Comparison of ENCODE assay signal across 1 cellular context in the genomic region with DNA sequence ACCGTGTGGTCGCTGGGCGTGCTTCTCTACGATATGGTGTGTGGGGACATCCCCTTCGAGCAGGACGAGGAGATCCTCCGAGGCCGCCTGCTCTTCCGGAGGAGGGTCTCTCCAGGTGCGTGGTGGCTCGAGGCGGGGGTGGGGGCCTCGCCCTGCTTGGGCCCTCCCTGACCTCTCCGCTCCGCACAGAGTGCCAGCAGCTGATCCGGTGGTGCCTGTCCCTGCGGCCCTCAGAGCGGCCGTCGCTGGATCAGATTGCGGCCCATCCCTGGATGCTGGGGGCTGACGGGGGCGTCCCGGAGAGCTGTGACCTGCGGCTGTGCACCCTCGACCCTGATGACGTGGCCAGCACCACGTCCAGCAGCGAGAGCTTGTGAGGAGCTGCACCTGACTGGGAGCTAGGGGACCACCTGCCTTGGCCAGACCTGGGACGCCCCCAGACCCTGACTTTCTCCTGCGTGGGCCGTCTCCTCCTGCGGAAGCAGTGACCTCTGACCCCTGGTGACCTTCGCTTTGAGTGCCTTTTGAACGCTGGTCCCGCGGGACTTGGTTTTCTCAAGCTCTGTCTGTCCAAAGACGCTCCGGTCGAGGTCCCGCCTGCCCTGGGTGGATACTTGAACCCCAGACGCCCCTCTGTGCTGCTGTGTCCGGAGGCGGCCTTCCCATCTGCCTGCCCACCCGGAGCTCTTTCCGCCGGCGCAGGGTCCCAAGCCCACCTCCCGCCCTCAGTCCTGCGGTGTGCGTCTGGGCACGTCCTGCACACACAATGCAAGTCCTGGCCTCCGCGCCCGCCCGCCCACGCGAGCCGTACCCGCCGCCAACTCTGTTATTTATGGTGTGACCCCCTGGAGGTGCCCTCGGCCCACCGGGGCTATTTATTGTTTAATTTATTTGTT.
A peak's percentile ranks its signal among the peaks of the same experiment; 100 is the strongest.
TF ChIP-seq lines count a peak whose summit lies in the region.

No MANE protein-coding gene starts in this region.

TF ChIP-seq in HEK293, 187 proteins besides CTCF, POLR2A, EP300 and RAD21 (continued from another document and continues in another):
- TF ChIP-seq ZNF707 (tag by site-specific recombination; IDR thresholded peaks at IDR 0.05) (no peak), ZNF585B (tag by site-specific recombination; IDR thresholded peaks at IDR 0.05) (no peak; the same call in 1 of the 2 replicates), ZNF157 (tag by site-specific recombination; IDR thresholded peaks at IDR 0.05) (no peak), ZNF335 (tag by site-specific recombination; conservative IDR thresholded peaks at IDR 0.05) (no peak), KLF16 (tag by site-specific recombination; IDR thresholded peaks at IDR 0.05) (peak; percentile 8; the same call in 1 of the 2 replicates), OVOL3 (tag by site-specific recombination; IDR thresholded peaks at IDR 0.05) (no peak), ZNF510 (tag by site-specific recombination; IDR thresholded peaks at IDR 0.05; ENCODE audit: insufficient replicate concordance) (no peak), ZBTB8A (tag by site-specific recombination; IDR thresholded peaks at IDR 0.05) (peak; percentile 52), ZNF394 (tag by site-specific recombination; IDR thresholded peaks at IDR 0.05; ENCODE audit: borderline replicate concordance) (peak; percentile 66; the same call in 1 of the 2 replicates), ZIC2 (tag by site-specific recombination; IDR thresholded peaks at IDR 0.05) (peak; percentile 75), ZNF830 (tag by site-specific recombination; IDR thresholded peaks at IDR 0.05; ENCODE audit: low read depth) (no peak), ZBTB7A (tag by site-specific recombination; IDR thresholded peaks at IDR 0.05; ENCODE audit: low read depth) (no peak; the same call in 1 of the 2 replicates), ZNF621 (tag by site-specific recombination; IDR thresholded peaks at IDR 0.05) (0 out of 2 replicates have a peak, but pooled peaks have one; percentile 13), ZNF140 (tag by site-specific recombination; IDR thresholded peaks at IDR 0.05) (no peak), ZNF350 (tag by site-specific recombination; IDR thresholded peaks at IDR 0.05) (no peak), ZNF514 (tag by site-specific recombination; IDR thresholded peaks at IDR 0.05) (no peak), KLF10 (tag by site-specific recombination; IDR thresholded peaks at IDR 0.05) (no peak), GLIS1 (tag by site-specific recombination; IDR thresholded peaks at IDR 0.05) (peak; percentile 89), ZNF423 (tag by site-specific recombination; IDR thresholded peaks at IDR 0.05) (no peak), SCRT2 (tag by site-specific recombination; IDR thresholded peaks at IDR 0.05) (no peak), ZNF548 (tag by site-specific recombination; IDR thresholded peaks at IDR 0.05) (no peak), ZNF791 (tag by site-specific recombination; IDR thresholded peaks at IDR 0.05) (no peak), ZNF624 (tag by site-specific recombination; IDR thresholded peaks at IDR 0.05) (no peak), ZFP37 (tag by site-specific recombination; IDR thresholded peaks at IDR 0.05) (0 out of 2 replicates have a peak, but pooled peaks have one; percentile 22), ZNF48 (tag by site-specific recombination; IDR thresholded peaks at IDR 0.05) (no peak), ZNF785 (tag by site-specific recombination; IDR thresholded peaks at IDR 0.05) (no peak), ZNF623 (tag by site-specific recombination; IDR thresholded peaks at IDR 0.05) (no peak), ZNF16 (tag by site-specific recombination; IDR thresholded peaks at IDR 0.05; ENCODE audit: low read depth) (no peak), ZNF132 (tag by site-specific recombination; IDR thresholded peaks at IDR 0.05; ENCODE audit: borderline replicate concordance) (no peak), ZNF341 (tag by site-specific recombination; IDR thresholded peaks at IDR 0.05; ENCODE audit: low read depth) (no peak; the same call in 1 of the 2 replicates), SP2 (tag by site-specific recombination; IDR thresholded peaks at IDR 0.05) (peak; percentile 77), ZNF544 (tag by site-specific recombination; IDR thresholded peaks at IDR 0.05) (no peak), ZNF155 (tag by site-specific recombination; IDR thresholded peaks at IDR 0.05) (no peak), ZNF530 (tag by site-specific recombination; IDR thresholded peaks at IDR 0.05; ENCODE audit: low read depth) (no peak), YY1 (tag by site-specific recombination; IDR thresholded peaks at IDR 0.05) (no peak), GFI1B (tag by site-specific recombination; IDR thresholded peaks at IDR 0.05) (no peak)
- TF ChIP-seq, protein P1, sequence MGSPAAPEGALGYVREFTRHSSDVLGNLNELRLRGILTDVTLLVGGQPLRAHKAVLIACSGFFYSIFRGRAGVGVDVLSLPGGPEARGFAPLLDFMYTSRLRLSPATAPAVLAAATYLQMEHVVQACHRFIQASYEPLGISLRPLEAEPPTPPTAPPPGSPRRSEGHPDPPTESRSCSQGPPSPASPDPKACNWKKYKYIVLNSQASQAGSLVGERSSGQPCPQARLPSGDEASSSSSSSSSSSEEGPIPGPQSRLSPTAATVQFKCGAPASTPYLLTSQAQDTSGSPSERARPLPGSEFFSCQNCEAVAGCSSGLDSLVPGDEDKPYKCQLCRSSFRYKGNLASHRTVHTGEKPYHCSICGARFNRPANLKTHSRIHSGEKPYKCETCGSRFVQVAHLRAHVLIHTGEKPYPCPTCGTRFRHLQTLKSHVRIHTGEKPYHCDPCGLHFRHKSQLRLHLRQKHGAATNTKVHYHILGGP (tag by site-specific recombination; IDR thresholded peaks at IDR 0.05): no peak
- TF ChIP-seq, protein P2, sequence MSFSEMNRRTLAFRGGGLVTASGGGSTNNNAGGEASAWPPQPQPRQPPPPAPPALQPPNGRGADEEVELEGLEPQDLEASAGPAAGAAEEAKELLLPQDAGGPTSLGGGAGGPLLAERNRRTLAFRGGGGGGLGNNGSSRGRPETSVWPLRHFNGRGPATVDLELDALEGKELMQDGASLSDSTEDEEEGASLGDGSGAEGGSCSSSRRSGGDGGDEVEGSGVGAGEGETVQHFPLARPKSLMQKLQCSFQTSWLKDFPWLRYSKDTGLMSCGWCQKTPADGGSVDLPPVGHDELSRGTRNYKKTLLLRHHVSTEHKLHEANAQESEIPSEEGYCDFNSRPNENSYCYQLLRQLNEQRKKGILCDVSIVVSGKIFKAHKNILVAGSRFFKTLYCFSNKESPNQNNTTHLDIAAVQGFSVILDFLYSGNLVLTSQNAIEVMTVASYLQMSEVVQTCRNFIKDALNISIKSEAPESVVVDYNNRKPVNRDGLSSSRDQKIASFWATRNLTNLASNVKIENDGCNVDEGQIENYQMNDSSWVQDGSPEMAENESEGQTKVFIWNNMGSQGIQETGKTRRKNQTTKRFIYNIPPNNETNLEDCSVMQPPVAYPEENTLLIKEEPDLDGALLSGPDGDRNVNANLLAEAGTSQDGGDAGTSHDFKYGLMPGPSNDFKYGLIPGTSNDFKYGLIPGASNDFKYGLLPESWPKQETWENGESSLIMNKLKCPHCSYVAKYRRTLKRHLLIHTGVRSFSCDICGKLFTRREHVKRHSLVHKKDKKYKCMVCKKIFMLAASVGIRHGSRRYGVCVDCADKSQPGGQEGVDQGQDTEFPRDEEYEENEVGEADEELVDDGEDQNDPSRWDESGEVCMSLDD (tag by site-specific recombination; IDR thresholded peaks at IDR 0.05): no peak
- TF ChIP-seq, protein P3, sequence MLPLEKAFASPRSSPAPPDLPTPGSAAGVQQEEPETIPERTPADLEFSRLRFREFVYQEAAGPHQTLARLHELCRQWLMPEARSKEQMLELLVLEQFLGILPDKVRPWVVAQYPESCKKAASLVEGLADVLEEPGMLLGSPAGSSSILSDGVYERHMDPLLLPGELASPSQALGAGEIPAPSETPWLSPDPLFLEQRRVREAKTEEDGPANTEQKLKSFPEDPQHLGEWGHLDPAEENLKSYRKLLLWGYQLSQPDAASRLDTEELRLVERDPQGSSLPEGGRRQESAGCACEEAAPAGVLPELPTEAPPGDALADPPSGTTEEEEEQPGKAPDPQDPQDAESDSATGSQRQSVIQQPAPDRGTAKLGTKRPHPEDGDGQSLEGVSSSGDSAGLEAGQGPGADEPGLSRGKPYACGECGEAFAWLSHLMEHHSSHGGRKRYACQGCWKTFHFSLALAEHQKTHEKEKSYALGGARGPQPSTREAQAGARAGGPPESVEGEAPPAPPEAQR (tag by site-specific recombination; IDR thresholded peaks at IDR 0.05): no peak
- TF ChIP-seq, protein P4, sequence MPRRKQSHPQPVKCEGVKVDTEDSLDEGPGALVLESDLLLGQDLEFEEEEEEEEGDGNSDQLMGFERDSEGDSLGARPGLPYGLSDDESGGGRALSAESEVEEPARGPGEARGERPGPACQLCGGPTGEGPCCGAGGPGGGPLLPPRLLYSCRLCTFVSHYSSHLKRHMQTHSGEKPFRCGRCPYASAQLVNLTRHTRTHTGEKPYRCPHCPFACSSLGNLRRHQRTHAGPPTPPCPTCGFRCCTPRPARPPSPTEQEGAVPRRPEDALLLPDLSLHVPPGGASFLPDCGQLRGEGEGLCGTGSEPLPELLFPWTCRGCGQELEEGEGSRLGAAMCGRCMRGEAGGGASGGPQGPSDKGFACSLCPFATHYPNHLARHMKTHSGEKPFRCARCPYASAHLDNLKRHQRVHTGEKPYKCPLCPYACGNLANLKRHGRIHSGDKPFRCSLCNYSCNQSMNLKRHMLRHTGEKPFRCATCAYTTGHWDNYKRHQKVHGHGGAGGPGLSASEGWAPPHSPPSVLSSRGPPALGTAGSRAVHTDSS (tag by site-specific recombination; IDR thresholded peaks at IDR 0.05): no peak
- TF ChIP-seq, protein P5, sequence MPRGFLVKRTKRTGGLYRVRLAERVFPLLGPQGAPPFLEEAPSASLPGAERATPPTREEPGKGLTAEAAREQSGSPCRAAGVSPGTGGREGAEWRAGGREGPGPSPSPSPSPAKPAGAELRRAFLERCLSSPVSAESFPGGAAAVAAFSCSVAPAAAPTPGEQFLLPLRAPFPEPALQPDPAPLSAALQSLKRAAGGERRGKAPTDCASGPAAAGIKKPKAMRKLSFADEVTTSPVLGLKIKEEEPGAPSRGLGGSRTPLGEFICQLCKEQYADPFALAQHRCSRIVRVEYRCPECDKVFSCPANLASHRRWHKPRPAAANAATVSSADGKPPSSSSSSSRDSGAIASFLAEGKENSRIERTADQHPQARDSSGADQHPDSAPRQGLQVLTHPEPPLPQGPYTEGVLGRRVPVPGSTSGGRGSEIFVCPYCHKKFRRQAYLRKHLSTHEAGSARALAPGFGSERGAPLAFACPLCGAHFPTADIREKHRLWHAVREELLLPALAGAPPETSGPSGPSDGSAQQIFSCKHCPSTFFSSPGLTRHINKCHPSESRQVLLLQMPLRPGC (tag by site-specific recombination; IDR thresholded peaks at IDR 0.05): no peak
- TF ChIP-seq, protein P6, sequence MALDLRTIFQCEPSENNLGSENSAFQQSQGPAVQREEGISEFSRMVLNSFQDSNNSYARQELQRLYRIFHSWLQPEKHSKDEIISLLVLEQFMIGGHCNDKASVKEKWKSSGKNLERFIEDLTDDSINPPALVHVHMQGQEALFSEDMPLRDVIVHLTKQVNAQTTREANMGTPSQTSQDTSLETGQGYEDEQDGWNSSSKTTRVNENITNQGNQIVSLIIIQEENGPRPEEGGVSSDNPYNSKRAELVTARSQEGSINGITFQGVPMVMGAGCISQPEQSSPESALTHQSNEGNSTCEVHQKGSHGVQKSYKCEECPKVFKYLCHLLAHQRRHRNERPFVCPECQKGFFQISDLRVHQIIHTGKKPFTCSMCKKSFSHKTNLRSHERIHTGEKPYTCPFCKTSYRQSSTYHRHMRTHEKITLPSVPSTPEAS (tag by site-specific recombination; IDR thresholded peaks at IDR 0.05): no peak
- TF ChIP-seq, protein P7, sequence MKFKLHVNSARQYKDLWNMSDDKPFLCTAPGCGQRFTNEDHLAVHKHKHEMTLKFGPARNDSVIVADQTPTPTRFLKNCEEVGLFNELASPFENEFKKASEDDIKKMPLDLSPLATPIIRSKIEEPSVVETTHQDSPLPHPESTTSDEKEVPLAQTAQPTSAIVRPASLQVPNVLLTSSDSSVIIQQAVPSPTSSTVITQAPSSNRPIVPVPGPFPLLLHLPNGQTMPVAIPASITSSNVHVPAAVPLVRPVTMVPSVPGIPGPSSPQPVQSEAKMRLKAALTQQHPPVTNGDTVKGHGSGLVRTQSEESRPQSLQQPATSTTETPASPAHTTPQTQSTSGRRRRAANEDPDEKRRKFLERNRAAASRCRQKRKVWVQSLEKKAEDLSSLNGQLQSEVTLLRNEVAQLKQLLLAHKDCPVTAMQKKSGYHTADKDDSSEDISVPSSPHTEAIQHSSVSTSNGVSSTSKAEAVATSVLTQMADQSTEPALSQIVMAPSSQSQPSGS (tag by site-specific recombination; IDR thresholded peaks at IDR 0.05; ENCODE audit: low read depth): no peak
- TF ChIP-seq, protein P8, sequence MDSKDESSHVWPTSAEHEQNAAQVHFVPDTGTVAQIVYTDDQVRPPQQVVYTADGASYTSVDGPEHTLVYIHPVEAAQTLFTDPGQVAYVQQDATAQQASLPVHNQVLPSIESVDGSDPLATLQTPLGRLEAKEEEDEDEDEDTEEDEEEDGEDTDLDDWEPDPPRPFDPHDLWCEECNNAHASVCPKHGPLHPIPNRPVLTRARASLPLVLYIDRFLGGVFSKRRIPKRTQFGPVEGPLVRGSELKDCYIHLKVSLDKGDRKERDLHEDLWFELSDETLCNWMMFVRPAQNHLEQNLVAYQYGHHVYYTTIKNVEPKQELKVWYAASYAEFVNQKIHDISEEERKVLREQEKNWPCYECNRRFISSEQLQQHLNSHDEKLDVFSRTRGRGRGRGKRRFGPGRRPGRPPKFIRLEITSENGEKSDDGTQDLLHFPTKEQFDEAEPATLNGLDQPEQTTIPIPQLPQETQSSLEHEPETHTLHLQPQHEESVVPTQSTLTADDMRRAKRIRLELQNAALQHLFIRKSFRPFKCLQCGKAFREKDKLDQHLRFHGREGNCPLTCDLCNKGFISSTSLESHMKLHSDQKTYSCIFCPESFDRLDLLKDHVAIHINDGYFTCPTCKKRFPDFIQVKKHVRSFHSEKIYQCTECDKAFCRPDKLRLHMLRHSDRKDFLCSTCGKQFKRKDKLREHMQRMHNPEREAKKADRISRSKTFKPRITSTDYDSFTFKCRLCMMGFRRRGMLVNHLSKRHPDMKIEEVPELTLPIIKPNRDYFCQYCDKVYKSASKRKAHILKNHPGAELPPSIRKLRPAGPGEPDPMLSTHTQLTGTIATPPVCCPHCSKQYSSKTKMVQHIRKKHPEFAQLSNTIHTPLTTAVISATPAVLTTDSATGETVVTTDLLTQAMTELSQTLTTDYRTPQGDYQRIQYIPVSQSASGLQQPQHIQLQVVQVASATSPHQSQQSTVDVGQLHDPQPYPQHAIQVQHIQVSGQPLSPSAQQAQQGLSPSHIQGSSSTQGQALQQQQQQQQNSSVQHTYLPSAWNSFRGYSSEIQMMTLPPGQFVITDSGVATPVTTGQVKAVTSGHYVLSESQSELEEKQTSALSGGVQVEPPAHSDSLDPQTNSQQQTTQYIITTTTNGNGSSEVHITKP (tag by site-specific recombination; IDR thresholded peaks at IDR 0.05): no peak
- TF ChIP-seq, protein P9, sequence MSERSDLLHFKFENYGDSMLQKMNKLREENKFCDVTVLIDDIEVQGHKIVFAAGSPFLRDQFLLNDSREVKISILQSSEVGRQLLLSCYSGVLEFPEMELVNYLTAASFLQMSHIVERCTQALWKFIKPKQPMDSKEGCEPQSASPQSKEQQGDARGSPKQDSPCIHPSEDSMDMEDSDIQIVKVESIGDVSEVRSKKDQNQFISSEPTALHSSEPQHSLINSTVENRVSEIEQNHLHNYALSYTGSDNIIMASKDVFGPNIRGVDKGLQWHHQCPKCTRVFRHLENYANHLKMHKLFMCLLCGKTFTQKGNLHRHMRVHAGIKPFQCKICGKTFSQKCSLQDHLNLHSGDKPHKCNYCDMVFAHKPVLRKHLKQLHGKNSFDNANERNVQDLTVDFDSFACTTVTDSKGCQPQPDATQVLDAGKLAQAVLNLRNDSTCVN (tag by site-specific recombination; optimal IDR thresholded peaks at IDR 0.05): peak; percentile 35
